In genomic region chr12:122079532-122080081, GRCh38 we compare ENCODE assay signal across 8 cellular contexts. TPM values are rescaled to one million over a fixed set of nuclear protein-coding genes. Genes with fewer than 3 reads are reported as not detected.
DNase-seq lines count a peak whose midpoint lies in the region; ATAC-seq and TF ChIP-seq lines count a peak whose summit lies in the region.

No MANE protein-coding gene starts in this region.

- peaks cover 7% of the 10 kb centered on the region; the same call in 1 of the 2 replicates for H3K36me3 Mint-ChIP-seq in HFFc6 (ENCODE audit: low read depth)
- H3K36me3 Mint-ChIP-seq in activated T-cell treated with anti-CD3 and anti-CD28 coated beads, Interleukin-2, amount 50 U/mL, for 72 hours (ENCODE audit: insufficient read depth in 2 of 2), result peaks cover 0 to 7% of the 10 kb centered on the region in 2 donors

- no peaks in the 10 kb centered on the region for H3K36me3 ChIP-seq in iPS-15b (ENCODE audit: control insufficient read depth, insufficient read depth, low read length)

- H3K9ac ChIP-seq in iPS-15b (ENCODE audit: low read depth, low read length), result peak overlapping the region; percentile 37

- no peaks in the 10 kb centered on the region; the same call in 1 of the 2 replicates for H3K27me3 Mint-ChIP-seq in HFFc6 (ENCODE audit: insufficient read depth)
- no peaks in the 10 kb centered on the region for H3K27me3 Mint-ChIP-seq in activated T-cell treated with anti-CD3 and anti-CD28 coated beads, Interleukin-2, amount 50 U/mL, for 72 hours (ENCODE audit: low read depth)
- no peaks in the 10 kb centered on the region for H3K27me3 Mint-ChIP-seq in stimulated activated naive CD8-positive, alpha-beta T cell treated with anti-CD3 and anti-CD28 coated beads, Interleukin-15, amount 100 ng/mL, for 72 hours

- peaks cover 37% of the 10 kb centered on the region for H3K4me1 Mint-ChIP-seq in HFFc6 (ENCODE audit: low read depth)
- peaks cover 65% of the 10 kb centered on the region for H3K4me1 Mint-ChIP-seq in activated T-cell treated with anti-CD3 and anti-CD28 coated beads, Interleukin-2, amount 50 U/mL, for 72 hours (ENCODE audit: low read depth)
- peaks cover 24% of the 10 kb centered on the region for H3K4me1 Mint-ChIP-seq in stimulated activated naive CD8-positive, alpha-beta T cell treated with anti-CD3 and anti-CD28 coated beads, Interleukin-15, amount 100 ng/mL, for 72 hours

- H3K27ac Mint-ChIP-seq in HFFc6, result peak overlapping the region; percentile 88
- peak overlapping the region; percentile 72 for H3K27ac Mint-ChIP-seq in activated T-cell treated with anti-CD3 and anti-CD28 coated beads, Interleukin-2, amount 50 U/mL, for 72 hours
- peak overlapping the region in 1 of 2 donors; percentile 95 for H3K27ac Mint-ChIP-seq in stimulated activated naive CD8-positive, alpha-beta T cell treated with anti-CD3 and anti-CD28 coated beads, Interleukin-15, amount 100 ng/mL, for 72 hours

- H3K4me1 ChIP-seq in iPS-15b (ENCODE audit: control insufficient read depth, insufficient read depth, low read length), result peaks cover 10% of the 10 kb centered on the region

- no peaks in the 10 kb centered on the region for H3K9me3 ChIP-seq in iPS-15b (ENCODE audit: control insufficient read depth, insufficient read depth, low read length)

- DNase-seq in AG09309 (ENCODE audit: low read depth) (no peak), HFFc6 (no peak), mesenteric fat pad (ENCODE audit: low spot score) (no peak), NK-92 (lab: John Stamatoyannopoulos, UW; ENCODE audit: unreplicated experiment) (no peak)
- no peak for DNase-seq in activated T-cell treated with anti-CD3 and anti-CD28 coated beads, Interleukin-2, amount 50 U/mL, for 72 hours
- DNase-seq in stimulated activated naive CD8-positive, alpha-beta T cell treated with anti-CD3 and anti-CD28 coated beads, Interleukin-15, amount 100 ng/mL, for 72 hours, result no peak

- peak overlapping the region; percentile 91 for H3K4me3 Mint-ChIP-seq in HFFc6
- peak overlapping the region; percentile 75 to 92 for H3K4me3 Mint-ChIP-seq in activated T-cell treated with anti-CD3 and anti-CD28 coated beads, Interleukin-2, amount 50 U/mL, for 72 hours
- H3K4me3 Mint-ChIP-seq in stimulated activated naive CD8-positive, alpha-beta T cell treated with anti-CD3 and anti-CD28 coated beads, Interleukin-15, amount 100 ng/mL, for 72 hours, result peak overlapping the region; percentile 89 to 90

- H3K9me3 Mint-ChIP-seq in HFFc6, result no peaks in the 10 kb centered on the region
- H3K9me3 Mint-ChIP-seq in activated T-cell treated with anti-CD3 and anti-CD28 coated beads, Interleukin-2, amount 50 U/mL, for 72 hours, result no peaks in the 10 kb centered on the region
- H3K9me3 Mint-ChIP-seq in stimulated activated naive CD8-positive, alpha-beta T cell treated with anti-CD3 and anti-CD28 coated beads, Interleukin-15, amount 100 ng/mL, for 72 hours, result no peaks in the 10 kb centered on the region

- no peak for ATAC-seq in activated T-cell treated with anti-CD3 and anti-CD28 coated beads, Interleukin-2, amount 50 U/mL, for 72 hours (replicated peaks in 1 of 2)
- no peak for ATAC-seq in stimulated activated naive CD8-positive, alpha-beta T cell treated with anti-CD3 and anti-CD28 coated beads, Interleukin-15, amount 100 ng/mL, for 72 hours
- ATAC-seq in activated CD4-positive, CD25-positive, alpha-beta regulatory T cell treated with anti-CD3 and anti-CD28 coated beads, Interleukin-2, amount 50 U/mL, for 24 hours, result no peak

- peaks cover 17% of the 10 kb centered on the region for H3K27me3 ChIP-seq in iPS-15b (ENCODE audit: control insufficient read depth, insufficient read depth, low read length)

- H3K4me3 ChIP-seq in AG09309 (ENCODE audit: control insufficient read depth, low read depth, low read length) (peak overlapping the region; percentile 78), iPS-15b (ENCODE audit: low read depth, low read length) (peak overlapping the region; percentile 73)

- TF ChIP-seq CTCF in AG09309 (IDR thresholded peaks at IDR 0.05; ENCODE audit: control insufficient read depth, insufficient read depth, low read depth, low read length, missing control alignments), result no peak
- TF ChIP-seq CTCF in HFFc6 (IDR thresholded peaks at IDR 0.05), result no peak

RNA-seq across cellular contexts. Expression of gene MLXIP, which starts 1.1 kb away (rescaled TPM):
- total RNA-seq in HFFc6 (2021; fragmentation: NEBNext Ultra II Directional; extraction: Animal tissue kit (Norgen Biotek cat#: 25700)), result 10 to 100 TPM; 19.0 to 23.8 (median 21.7) TPM
- total RNA-seq in activated T-cell treated with anti-CD3 and anti-CD28 coated beads, Interleukin-2, amount 50 U/mL, for 72 hours, result 10 to 100 TPM; 17.1 to 17.5 TPM
- total RNA-seq in mesenteric fat pad, result 68.4 TPM

RNA-seq across cellular contexts. Expression of gene BCL7A, which starts 57.9 kb away (rescaled TPM):
- total RNA-seq in HFFc6 (2021; fragmentation: NEBNext Ultra II Directional; extraction: Animal tissue kit (Norgen Biotek cat#: 25700)), result 1 to 10 TPM; 2.6 to 3.8 (median 3.4) TPM
- 10 to 100 TPM in 1 of 2 donors, 1 to 10 TPM in 1; 6.4 to 12.2 TPM for total RNA-seq in activated T-cell treated with anti-CD3 and anti-CD28 coated beads, Interleukin-2, amount 50 U/mL, for 72 hours
- total RNA-seq in mesenteric fat pad, result 3.2 TPM
